ENCODE assay signal across 8 cellular contexts in the genomic region with DNA sequence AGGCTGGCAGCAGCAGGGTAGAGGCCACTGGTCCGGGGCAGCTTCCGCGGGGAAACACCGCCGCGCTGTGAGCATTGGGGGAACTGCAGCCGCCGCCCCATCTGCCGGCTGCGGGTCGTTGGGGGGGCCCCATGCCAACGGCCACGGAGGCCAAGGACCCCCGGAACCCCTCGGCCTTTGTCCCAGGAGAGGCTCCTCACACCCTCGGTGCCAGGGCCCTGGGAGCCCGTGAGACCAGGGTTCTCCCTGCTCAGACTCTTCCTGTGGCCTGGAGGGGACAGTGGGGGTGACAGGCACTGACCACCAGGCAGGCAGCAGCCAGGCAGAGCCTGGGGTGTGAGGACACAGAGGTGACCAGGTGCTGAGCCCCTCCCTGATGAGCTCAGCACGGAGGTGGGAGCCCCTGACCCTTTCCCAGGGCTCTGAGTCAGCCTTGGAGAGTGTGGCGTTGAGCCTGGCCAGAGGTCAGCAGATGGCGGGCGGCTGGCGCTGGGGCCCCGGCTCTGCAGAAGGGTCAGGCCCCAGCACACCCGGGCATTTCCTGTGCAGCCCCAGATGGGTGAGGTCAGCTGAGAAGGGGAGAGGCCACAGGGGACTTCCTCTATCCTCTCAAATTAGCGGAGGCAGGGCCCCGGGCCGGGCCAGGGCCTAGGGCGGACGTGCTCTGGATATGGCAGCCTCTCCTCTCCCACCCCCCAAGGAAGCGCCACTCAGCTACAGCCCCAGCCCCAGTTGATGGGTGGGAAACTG. TPM values are rescaled to one million over a fixed set of nuclear protein-coding genes. Genes with fewer than 3 reads are reported as not detected.
A peak's percentile ranks its signal among the peaks of the same experiment; 100 is the strongest.
DNase-seq lines count a peak whose midpoint lies in the region; ATAC-seq and TF ChIP-seq lines count a peak whose summit lies in the region.

No MANE protein-coding gene starts in this region.

- H3K4me3 Mint-ChIP-seq in activated CD4-positive, alpha-beta memory T cell treated with anti-CD3 and anti-CD28 coated beads for 36 hours = no peak overlapping the region

- ATAC-seq in GM18867 (IDR thresholded peaks at IDR 0.05; ENCODE audit: unreplicated experiment) = no peak
- no peak for ATAC-seq in GM21717 (IDR thresholded peaks at IDR 0.05; ENCODE audit: unreplicated experiment)

- peak; percentile 66 for DNase-seq in GM12865 (ENCODE audit: low read depth)
- DNase-seq in M059J (ENCODE audit: low read depth) = peak; percentile 48
- peak; percentile 80 for DNase-seq in activated CD4-positive, alpha-beta memory T cell treated with anti-CD3 and anti-CD28 coated beads for 36 hours
- DNase-seq in effector memory CD4-positive, alpha-beta T cell = peak; percentile 39 to 54 (median 51)
- peak; percentile 34 to 37 for DNase-seq in stimulated activated CD8-positive, alpha-beta memory T cell treated with anti-CD3 and anti-CD28 coated beads, Interleukin-7, amount 100 ng/mL, for 1 hour (ENCODE audit: low read depth in 2 of 2)

- H3K4me1 ChIP-seq in effector memory CD4-positive, alpha-beta T cell (ENCODE audit: control insufficient read depth, insufficient read depth, low read length, poor library complexity, severe bottlenecking) = peaks cover 8% of the 10 kb centered on the region
- peaks cover 10 to 17% of the 10 kb centered on the region in 2 donors for H3K4me1 ChIP-seq in mucosa of rectum (ENCODE audit: control insufficient read depth in 2 of 2, insufficient read depth in 2 of 2, low read length in 2 of 2)

- H3K9me3 Mint-ChIP-seq in activated CD4-positive, alpha-beta memory T cell treated with anti-CD3 and anti-CD28 coated beads for 36 hours = no peaks in the 10 kb centered on the region

- intact Hi-C loops in activated CD4-positive, alpha-beta memory T cell treated with anti-CD3 and anti-CD28 coated beads for 36 hours (cut with micrococcal nuclease) = loop anchor here (1.0 to 2.0 kb wide), 2 partner anchors 14 to 159 kb away; no protein-coding TSS in a partner anchor

- POLR2A ChIA-PET in activated CD4-positive, alpha-beta memory T cell treated with anti-CD3 and anti-CD28 coated beads for 36 hours (lab: Charles Lee) = no interaction called here

- no peaks in the 10 kb centered on the region for H3K9me3 ChIP-seq in effector memory CD4-positive, alpha-beta T cell (ENCODE audit: control insufficient read depth, low read length)
- no peaks in the 10 kb centered on the region for H3K9me3 ChIP-seq in mucosa of rectum (ENCODE audit: control insufficient read depth in 2 of 2, low read length in 2 of 2)

- H3K27ac Mint-ChIP-seq in activated CD4-positive, alpha-beta memory T cell treated with anti-CD3 and anti-CD28 coated beads for 36 hours = no peak overlapping the region

- H3K27me3 Mint-ChIP-seq in activated CD4-positive, alpha-beta memory T cell treated with anti-CD3 and anti-CD28 coated beads for 36 hours = peaks cover 22% of the 10 kb centered on the region

- H3K4me3 ChIP-seq in GM12865 (ENCODE audit: low read depth, low read length) (peak overlapping the region; percentile 50; the same call in 1 of the 2 replicates), mucosa of rectum (ENCODE audit: low read length in 2 of 2) (no peak overlapping the region)
- no peak overlapping the region for H3K4me3 ChIP-seq in effector memory CD4-positive, alpha-beta T cell (ENCODE audit: insufficient read depth, low read depth, low read length, poor library complexity, severe bottlenecking)

- CTCF ChIA-PET in activated CD4-positive, alpha-beta memory T cell treated with anti-CD3 and anti-CD28 coated beads for 36 hours (lab: Charles Lee) = interaction anchor here (0.9 to 5.6 kb wide), 3 partner anchors 10 to 157 kb away, joined by 3 to 96 read pairs (median 6); a partner anchor contains a TSS

- no peaks in the 10 kb centered on the region for H3K36me3 ChIP-seq in effector memory CD4-positive, alpha-beta T cell (ENCODE audit: control insufficient read depth, insufficient read depth, low read length)
- H3K36me3 ChIP-seq in mucosa of rectum (ENCODE audit: control insufficient read depth in 2 of 2, insufficient read depth in 2 of 2, low read length in 2 of 2) = no peaks in the 10 kb centered on the region

- no peaks in the 10 kb centered on the region for H3K4me1 Mint-ChIP-seq in activated CD4-positive, alpha-beta memory T cell treated with anti-CD3 and anti-CD28 coated beads for 36 hours (ENCODE audit: low read depth)

- H3K27me3 ChIP-seq in effector memory CD4-positive, alpha-beta T cell (replicated peaks; ENCODE audit: control insufficient read depth, insufficient read depth, low read length, poor library complexity, severe bottlenecking) = peaks cover 24% of the 10 kb centered on the region
- H3K27me3 ChIP-seq in mucosa of rectum (ENCODE audit: control insufficient read depth in 2 of 2, insufficient read depth in 2 of 2, low read length in 2 of 2) = peaks cover 19 to 30% of the 10 kb centered on the region in 2 donors

- H3K9ac ChIP-seq in mucosa of rectum (ENCODE audit: low read depth in 1 of 2, low read length in 2 of 2) = peak overlapping the region in 1 of 2 donors; percentile 43

- peak; percentile 86 for TF ChIP-seq CTCF in GM12865 (IDR thresholded peaks at IDR 0.05; ENCODE audit: insufficient read depth, low read depth, low read length, missing control alignments)

- H3K36me3 Mint-ChIP-seq in activated CD4-positive, alpha-beta memory T cell treated with anti-CD3 and anti-CD28 coated beads for 36 hours = no peaks in the 10 kb centered on the region

- H3K27ac ChIP-seq in effector memory CD4-positive, alpha-beta T cell (ENCODE audit: insufficient read depth, low read length, poor library complexity, severe bottlenecking) = no peak overlapping the region
- peak overlapping the region; percentile 67 to 71 for H3K27ac ChIP-seq in mucosa of rectum (ENCODE audit: low read depth in 2 of 2, low read length in 2 of 2)

RNA-seq across cellular contexts. Expression of a gene that starts 17.9 kb away (rescaled TPM):
- 18.0 and 20.9 TPM in 2 replicates for total RNA-seq in M059J (2014; rRNA removed; shearing (Covaris generic))
- under 1 TPM; 0.90 to 0.93 TPM for total RNA-seq in activated CD4-positive, alpha-beta memory T cell treated with anti-CD3 and anti-CD28 coated beads for 36 hours

RNA-seq across cellular contexts. Expression of a gene that starts 42.5 kb away (rescaled TPM):
- 47.9 and 55.7 TPM in 2 replicates for total RNA-seq in M059J (2014; rRNA removed; shearing (Covaris generic))
- 10 to 100 TPM; 16.3 to 16.8 TPM for total RNA-seq in activated CD4-positive, alpha-beta memory T cell treated with anti-CD3 and anti-CD28 coated beads for 36 hours
